11 cellular contexts compared by ENCODE assay signal in genomic region chr21:43345746-43346409, GRCh38.
DNase-seq lines count a peak whose midpoint lies in the region; ATAC-seq and TF ChIP-seq lines count a peak whose summit lies in the region.
"Had no signal": no experiment of that assay in that cellular context is flagged by ENCODE, and none has a peak within 500 bp of the region (broad histone marks: within the 10 kb centered on the region; RNA-seq: fewer than 3 reads in every experiment).

No MANE protein-coding gene starts in this region.

- in situ Hi-C loops in KBM-7 (cut with MboI; ENCODE audit: low pct_unique_long_range_greater_than_20kb, low sequenced_read_pairs), result no loop called here

- POLR2A ChIA-PET in Caco-2 (lab: Charles Lee), result no interaction called here

- no peaks in the 10 kb centered on the region for H3K27me3 Mint-ChIP-seq in Caco-2 (ENCODE audit: insufficient read depth, unreplicated experiment)

- no peaks in the 10 kb centered on the region for H3K9me3 ChIP-seq in Caco-2
- H3K9me3 ChIP-seq: vagina had no signal

- no peak for TF ChIP-seq CTCF in Caco-2 (IDR thresholded peaks at IDR 0.05; ENCODE audit: insufficient read depth in 1 of 2, low read depth in 1 of 2, low read length in 1 of 2, severe bottlenecking in 1 of 2, unreplicated experiment in 1 of 2)

- no peak overlapping the region for H3K4me3 Mint-ChIP-seq in Caco-2 (ENCODE audit: unreplicated experiment)

- H3K4me3 ChIP-seq in Caco-2 (ENCODE audit: low read depth, low read length), result no peak overlapping the region
- H3K4me3 ChIP-seq: vagina had no signal

- CTCF ChIA-PET in Caco-2 (lab: Charles Lee), result no interaction called here

- ATAC-seq in activated naive CD4-positive, alpha-beta T cell treated with anti-CD3 and anti-CD28 coated beads, Interleukin-2, amount 50 U/mL, for 72 hours, result peak; percentile 83 to 87
- ATAC-seq in GM19467 (IDR thresholded peaks at IDR 0.05; ENCODE audit: unreplicated experiment), result no peak

- no peaks in the 10 kb centered on the region for H3K36me3 ChIP-seq in Caco-2 (ENCODE audit: control insufficient read depth, insufficient read depth, low read length)
- H3K36me3 ChIP-seq: vagina had no signal

- H3K4me1 Mint-ChIP-seq in Caco-2 (ENCODE audit: low read depth, unreplicated experiment), result peaks cover 29% of the 10 kb centered on the region

- H3K36me3 Mint-ChIP-seq in Caco-2 (ENCODE audit: insufficient read depth, unreplicated experiment), result peaks cover 21% of the 10 kb centered on the region
- no peaks in the 10 kb centered on the region for H3K36me3 Mint-ChIP-seq in activated naive CD4-positive, alpha-beta T cell treated with anti-CD3 and anti-CD28 coated beads, Interleukin-2, amount 50 U/mL, for 72 hours

- DNase-seq in Caco-2 (no peak), KBM-7 (peak; percentile 49), lung microvascular endothelial cell (ENCODE audit: low read depth in 2 of 2) (peak; percentile 74 to 89), HuH-7 (ENCODE audit: low spot score) (no peak), NCI-H82 (lab: John Stamatoyannopoulos, UW) (no peak), NK-92 (lab: John Stamatoyannopoulos, UW; ENCODE audit: unreplicated experiment) (no peak)
- DNase-seq in activated naive CD4-positive, alpha-beta T cell treated with anti-CD3 and anti-CD28 coated beads, Interleukin-2, amount 50 U/mL, for 72 hours (ENCODE audit: low spot score in 2 of 2), result peak in 1 of 2 donors; percentile 33
- DNase-seq: cerebellar nuclear complex, GOT3 had no signal

- H3K4me1 ChIP-seq in Caco-2, result peaks cover 54% of the 10 kb centered on the region

- no peaks in the 10 kb centered on the region for H3K9me3 Mint-ChIP-seq in Caco-2 (ENCODE audit: unreplicated experiment)
- H3K9me3 Mint-ChIP-seq in activated naive CD4-positive, alpha-beta T cell treated with anti-CD3 and anti-CD28 coated beads, Interleukin-2, amount 50 U/mL, for 72 hours, result no peaks in the 10 kb centered on the region

- H3K27ac Mint-ChIP-seq in Caco-2 (ENCODE audit: unreplicated experiment), result peak overlapping the region; percentile 84
- H3K27ac Mint-ChIP-seq in activated naive CD4-positive, alpha-beta T cell treated with anti-CD3 and anti-CD28 coated beads, Interleukin-2, amount 50 U/mL, for 72 hours, result peak overlapping the region in 1 of 2 donors; percentile 82

- intact Hi-C loops in Caco-2 (cut with micrococcal nuclease; ENCODE audit: unreplicated experiment), result no loop called here

- no peaks in the 10 kb centered on the region for H3K27me3 ChIP-seq in Caco-2 (replicated peaks; ENCODE audit: control insufficient read depth, insufficient read depth, low read length)
- H3K27me3 ChIP-seq: vagina had no signal

- BruUV-seq in Caco-2 (replicated peaks; lab: Mats Ljungman, UMichigan), result no TSS peak

Comparison
In these comparisons a context has a peak if more than half of its experiments do, and no peak if none do; other contexts are left out.
1. DNase-seq: peak in KBM-7 (single experiment) and lung microvascular endothelial cell (2 of 2); none in Caco-2 (0 of 2), HuH-7 (single experiment), NCI-H82 (single experiment) and NK-92 (single experiment).